In genomic region chr11:32231909-32232493, GRCh38 we compare ENCODE assay signal across 9 cellular contexts.
DNase-seq lines count a peak whose midpoint lies in the region; ATAC-seq, FAIRE-seq and TF ChIP-seq lines count a peak whose summit lies in the region.
"Had no signal": no experiment of that assay in that cellular context is flagged by ENCODE, and none has a peak within 500 bp of the region (broad histone marks: within the 10 kb centered on the region; RNA-seq: fewer than 3 reads in every experiment).

No MANE protein-coding gene starts in this region.

- H3K4me1 ChIP-seq in Panc1 (ENCODE audit: control insufficient read depth, insufficient read depth, low read length): no peaks in the 10 kb centered on the region

- H3K4me3 Mint-ChIP-seq in Calu3 (ENCODE audit: low read depth, unreplicated experiment): no peak overlapping the region
- H3K4me3 Mint-ChIP-seq: activated B cell treated with CpG ODN at 0.5 μM for 24 hours had no signal

- ATAC-seq in GM18861 (IDR thresholded peaks at IDR 0.05; ENCODE audit: unreplicated experiment): peak; percentile 92
- ATAC-seq in HG03108 (IDR thresholded peaks at IDR 0.05; ENCODE audit: unreplicated experiment): peak; percentile 63
- ATAC-seq in Panc1: peak; percentile 89

- peaks cover 15% of the 10 kb centered on the region; the same call in 1 of the 2 replicates for H3K27me3 ChIP-seq in Panc1 (ENCODE audit: control insufficient read depth, insufficient read depth, low read length)

- no peaks in the 10 kb centered on the region for H3K9me3 ChIP-seq in Panc1 (ENCODE audit: control insufficient read depth, insufficient read depth, low read depth, low read length)

- no TSS peak for BruUV-seq in Calu3 (replicated peaks; lab: Mats Ljungman, UMichigan)
- BruUV-seq in Panc1 (replicated peaks; lab: Mats Ljungman, UMichigan): no TSS peak

- CTCF ChIA-PET in Calu3 (lab: Charles Lee): interaction anchor here (0.6 to 1.5 kb wide), 5 partner anchors 9 to 1125 kb away, joined by 3 to 5 read pairs (median 3); no protein-coding TSS in a partner anchor
- CTCF ChIA-PET in Panc1 (lab: Charles Lee): interaction anchor here (0.6 kb wide), 1 partner anchor 30 kb away, joined by 3 read pairs; no protein-coding TSS in a partner anchor

- H3K27ac ChIP-seq in Panc1 (ENCODE audit: low read length): no peak overlapping the region

- peak; percentile 74 for TF ChIP-seq CTCF in Calu3 (IDR thresholded peaks at IDR 0.05; ENCODE audit: unreplicated experiment)
- TF ChIP-seq CTCF in Panc1 (IDR thresholded peaks at IDR 0.05): peak; percentile 87

- no peak overlapping the region for H3K27ac Mint-ChIP-seq in Calu3 (ENCODE audit: unreplicated experiment)
- H3K27ac Mint-ChIP-seq: activated B cell treated with CpG ODN at 0.5 μM for 24 hours had no signal

- H3K27me3 Mint-ChIP-seq in Calu3 (ENCODE audit: unreplicated experiment): peaks cover 40% of the 10 kb centered on the region

- H3K36me3 ChIP-seq in Panc1 (ENCODE audit: control insufficient read depth, insufficient read depth, low read length): no peaks in the 10 kb centered on the region

- in situ Hi-C loops in Panc1 (cut with HindIII; ENCODE audit: low pct_unique_long_range_greater_than_20kb, low sequenced_read_pairs): no loop called here

- POLR2A ChIA-PET in Panc1 (lab: Charles Lee): interaction anchor here (0.7 kb wide), 1 partner anchor 142 kb away, joined by 3 read pairs; no protein-coding TSS in a partner anchor

- no peak for FAIRE-seq in urothelium cell line (lab: Jason Lieb, UNC)

- peak; percentile 57 for DNase-seq in Calu3
- DNase-seq in Panc1 (ENCODE audit: low read depth, low spot score): no peak
- peak; percentile 17 for DNase-seq in fibroblast of peridontal ligament (ENCODE audit: extremely low read depth)
- peak; percentile 51 for DNase-seq in urothelium cell line (ENCODE audit: low spot score)
- DNase-seq in cortex of kidney (lab: John Stamatoyannopoulos, UW): no peak
- no peak for DNase-seq in effector CD4-positive, alpha-beta T cell
- DNase-seq: activated B cell treated with CpG ODN at 0.5 μM for 24 hours had no signal

- no peaks in the 10 kb centered on the region for H3K9me3 Mint-ChIP-seq in Calu3 (ENCODE audit: low read depth, unreplicated experiment)
- H3K9me3 Mint-ChIP-seq: activated B cell treated with CpG ODN at 0.5 μM for 24 hours had no signal

- intact Hi-C loops in Calu3 (cut with micrococcal nuclease; ENCODE audit: unreplicated experiment) (no loop called here), Panc1 (cut with micrococcal nuclease; ENCODE audit: unreplicated experiment) (no loop called here)

- H3K4me1 Mint-ChIP-seq in Calu3 (ENCODE audit: low read depth, unreplicated experiment): no peaks in the 10 kb centered on the region
- H3K4me1 Mint-ChIP-seq: activated B cell treated with CpG ODN at 0.5 μM for 24 hours had no signal

- no peaks in the 10 kb centered on the region for H3K36me3 Mint-ChIP-seq in Calu3 (ENCODE audit: insufficient read depth, unreplicated experiment)

- H3K4me3 ChIP-seq in Panc1 (ENCODE audit: low read depth in 2 of 2, low read length in 2 of 2): no peak overlapping the region

Comparison
In these comparisons a context has a peak if more than half of its experiments do, and no peak if none do; other contexts are left out.
1. DNase-seq: peak in Calu3 (single experiment), fibroblast of peridontal ligament (single experiment) and urothelium cell line (single experiment); none in Panc1 (single experiment), cortex of kidney (single experiment) and effector CD4-positive, alpha-beta T cell (single experiment).
2. Peak in every context shown above with its lines, with median percentiles within 50 percentile points of each other: ATAC-seq.